25 cellular contexts compared by ENCODE assay signal in genomic region chr19:7119582-7119981, GRCh38.
"Had no signal": no experiment of that assay in that cellular context is flagged by ENCODE, and none has a peak within 500 bp of the region (broad histone marks: within the 10 kb centered on the region; RNA-seq: fewer than 3 reads in every experiment).

No MANE protein-coding gene starts in this region.

- H3K36me3 ChIP-seq: SJSA1 had no signal

- H3K4me3 Mint-ChIP-seq: activated CD4-positive, alpha-beta memory T cell treated with anti-CD3 and anti-CD28 coated beads for 36 hours; activated CD4-positive, alpha-beta T cell treated with anti-CD3 and anti-CD28 coated beads, Interleukin-2, amount 10 ng/mL, durations not matched to agents 24 days and 14 days; activated T-cell treated with anti-CD3 and anti-CD28 coated beads, Interleukin-2, amount 50 U/mL, for 4 hours; brain; T-helper 1 cell treated with Interleukin-12 subunit alpha and Interleukin-12 subunit beta and Interleukin-4 antibody, amounts not matched to agents 30 μg/mL and 1 μg/mL, for 36 hours; WTC11 had no signal

- H3K4me1 Mint-ChIP-seq: activated CD4-positive, alpha-beta T cell treated with anti-CD3 and anti-CD28 coated beads, Interleukin-2, amount 10 ng/mL, durations not matched to agents 24 days and 14 days; brain; WTC11 had no signal

- DNase-seq: activated CD4-positive, alpha-beta memory T cell treated with anti-CD3 and anti-CD28 coated beads for 36 hours; activated CD4-positive, alpha-beta T cell treated with anti-CD3 and anti-CD28 coated beads for 1 hour; activated CD4-positive, alpha-beta T cell treated with anti-CD3 and anti-CD28 coated beads, Interleukin-2, amount 10 ng/mL, durations not matched to agents 24 days and 14 days; activated CD8-positive, alpha-beta memory T cell treated with anti-CD3 and anti-CD28 coated beads for 24 hours; activated effector memory CD4-positive, alpha-beta T cell treated with anti-CD3 and anti-CD28 coated beads, Interleukin-2, amount 50 U/mL, for 16 hours; activated naive CD4-positive, alpha-beta T cell treated with Interleukin-2 at 50 U/mL for 16 hours; activated T-cell treated with anti-CD3 and anti-CD28 coated beads, Interleukin-2, amount 50 U/mL, for 4 hours; amygdala; Kasumi-1; NCI-H1105 treated with DMSO at 0.1 percent for 48 hours; NCI-H1436 treated with DMSO at 0.1 percent for 48 hours; NCI-H187; NCI-H2081; NCI-H510A treated with DMSO at 0.1 percent for 48 hours; Peyer's patch; SHP77 had no signal

- H3K9me3 Mint-ChIP-seq: activated T-cell treated with anti-CD3 and anti-CD28 coated beads, Interleukin-2, amount 50 U/mL, for 4 hours had no signal

- H3K9me3 ChIP-seq: Peyer's patch had no signal

- H3K4me1 ChIP-seq: Peyer's patch, SJSA1 had no signal

- H3K27ac ChIP-seq: Peyer's patch, RWPE1, SJSA1 had no signal

- H3K4me3 ChIP-seq: K562, Peyer's patch, SJSA1 had no signal

- H3K27me3 ChIP-seq: Peyer's patch, SJSA1 had no signal

- H3K27ac Mint-ChIP-seq: activated CD4-positive, alpha-beta memory T cell treated with anti-CD3 and anti-CD28 coated beads for 36 hours; activated CD4-positive, alpha-beta T cell treated with anti-CD3 and anti-CD28 coated beads, Interleukin-2, amount 10 ng/mL, durations not matched to agents 24 days and 14 days; activated naive CD4-positive, alpha-beta T cell treated with anti-CD3 and anti-CD28 coated beads, Interleukin-2, amount 50 U/mL, for 72 hours; brain; T-helper 1 cell treated with Interleukin-12 subunit alpha and Interleukin-12 subunit beta and Interleukin-4 antibody, amounts not matched to agents 30 μg/mL and 1 μg/mL, for 36 hours; WTC11 had no signal

- H3K27me3 Mint-ChIP-seq: activated CD4-positive, alpha-beta T cell treated with anti-CD3 and anti-CD28 coated beads, Interleukin-2, amount 10 ng/mL, durations not matched to agents 24 days and 14 days; brain had no signal

- ATAC-seq: activated naive CD4-positive, alpha-beta T cell treated with anti-CD3 and anti-CD28 coated beads, Interleukin-2, amount 50 U/mL, for 72 hours; activated T-cell treated with anti-CD3 and anti-CD28 coated beads, Interleukin-2, amount 50 U/mL, for 4 hours; K562; SK-N-SH treated with all-trans-retinoic acid at 6 μM for 48 hours; WTC11 had no signal

- FAIRE-seq: astrocyte had no signal
